Comparison of ENCODE assay signal across 13 cellular contexts in the genomic region with DNA sequence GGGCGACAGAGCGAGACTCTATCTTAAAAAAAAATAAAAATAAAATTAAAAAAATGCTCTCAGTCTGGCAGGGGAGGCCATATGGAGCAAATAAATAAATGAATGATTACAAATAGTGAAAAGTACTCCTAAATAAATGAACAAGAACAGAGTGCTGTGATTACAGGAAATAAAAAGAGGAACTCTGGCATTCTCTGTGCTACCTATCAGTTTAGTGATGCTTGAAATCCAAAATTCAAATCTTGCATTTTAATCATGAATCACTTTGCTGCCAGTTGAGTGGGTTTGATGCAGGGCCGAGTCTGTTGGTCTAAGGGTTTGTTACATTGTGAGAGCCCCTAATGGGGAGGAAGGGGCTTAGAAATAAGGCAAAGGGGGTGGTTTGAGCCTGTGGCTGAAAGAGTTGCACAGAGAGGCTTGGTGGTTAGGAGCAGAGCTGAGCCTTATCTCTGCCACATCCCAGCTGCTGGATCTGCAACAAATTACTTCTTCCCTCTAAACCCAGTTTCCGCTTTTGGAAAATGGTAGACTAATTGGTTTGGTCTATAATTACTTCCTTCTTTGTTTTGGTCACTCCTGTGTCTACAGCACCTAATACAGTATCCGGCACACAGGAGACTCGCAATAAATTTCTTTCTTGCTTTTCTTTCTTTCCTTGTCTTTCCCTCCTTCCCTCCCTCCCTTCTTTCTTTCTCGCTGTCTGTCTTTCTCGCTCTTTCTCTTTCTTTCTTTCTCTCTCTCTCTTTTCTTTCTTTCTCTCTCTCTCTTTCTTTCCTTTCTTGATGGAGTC. TPM values are rescaled to one million over a fixed set of nuclear protein-coding genes. Genes with fewer than 3 reads are reported as not detected.
DNase-seq lines count a peak whose midpoint lies in the region; TF ChIP-seq lines count a peak whose summit lies in the region.
"Had no signal": no experiment of that assay in that cellular context is flagged by ENCODE, and none has a peak within 500 bp of the region (broad histone marks: within the 10 kb centered on the region; RNA-seq: fewer than 3 reads in every experiment).

No MANE protein-coding gene starts in this region.

- TF ChIP-seq RAD21 in SK-N-SH (IDR thresholded peaks at IDR 0.05; ENCODE audit: low read length), result 0 out of 2 replicates have a peak, but pooled peaks have one; percentile 10

- TF ChIP-seq CTCF in LNCaP clone FGC (IDR thresholded peaks at IDR 0.05; ENCODE audit: control insufficient read depth, extremely low read depth, insufficient read depth) (no peak), SK-N-SH (IDR thresholded peaks at IDR 0.05) (no peak), prostate gland (IDR thresholded peaks at IDR 0.05) (no peak)

- peak overlapping the region in 1 of 2 experiments; percentile 85; a peak in 2 of 4 replicates for H3K27ac ChIP-seq in SK-N-SH (ENCODE audit: low read depth in 2 of 2, low read length in 1 of 2)
- peak overlapping the region in 1 of 2 donors; percentile 23 for H3K27ac ChIP-seq in prostate gland
- H3K27ac ChIP-seq: heart left ventricle had no signal

- CTCF ChIA-PET in SK-N-SH (lab: Yijun Ruan, JAX), result no interaction called here

- 82% methylated on average over 8 of the region's 8 CpGs for WGBS in SK-N-SH (ENCODE audit: low lambda C conversion rate)
- 73% methylated on average over 8 of the region's 8 CpGs for WGBS in prostate gland

- no peak overlapping the region for H2AFZ ChIP-seq in SK-N-SH (ENCODE audit: low read depth)

- intact Hi-C loops in prostate gland (cut with DNase I), result no loop called here

- no peak overlapping the region for H3K4me3 ChIP-seq in LNCaP clone FGC (ENCODE audit: low read depth, low read length)
- no peak overlapping the region for H3K4me3 ChIP-seq in SK-N-SH (ENCODE audit: low read depth in 2 of 2, low read length in 1 of 2)
- H3K4me3 ChIP-seq in prostate gland, result no peak overlapping the region
- H3K4me3 ChIP-seq: heart left ventricle, MG63 had no signal

- no peak for TF ChIP-seq POLR2A in prostate gland (IDR thresholded peaks at IDR 0.05)

- H3K27me3 ChIP-seq in SK-N-SH (ENCODE audit: insufficient read depth) (no peaks in the 10 kb centered on the region), prostate gland (replicated peaks; ENCODE audit: insufficient read depth) (no peaks in the 10 kb centered on the region)
- H3K27me3 ChIP-seq: heart left ventricle, MG63 had no signal

- DNase-seq in CD1c-positive myeloid dendritic cell (ENCODE audit: extremely low spot score), result peak; percentile 63
- peak; percentile 41 for DNase-seq in LNCaP clone FGC (ENCODE audit: low read depth)
- peak; percentile 82 for DNase-seq in SK-N-SH
- peak; percentile 56 for DNase-seq in germinal center (ENCODE audit: low spot score)
- no peak for DNase-seq in NCI-H2081 treated with DMSO at 0.1 percent for 48 hours (lab: John Stamatoyannopoulos, UW)
- no peak for DNase-seq in NCI-H526 (lab: John Stamatoyannopoulos, UW)
- DNase-seq in NCI-H510A (lab: John Stamatoyannopoulos, UW), result no peak
- DNase-seq in prostate gland (ENCODE audit: low spot score), result no peak
- DNase-seq: activated CD4-positive, alpha-beta T cell treated with anti-CD3 and anti-CD28 coated beads for 48 hours; activated T-cell treated with anti-CD3 and anti-CD28 coated beads, Interleukin-2, amount 50 U/mL, for 1 hour; heart left ventricle; MG63; substantia nigra had no signal

- H4K20me1 ChIP-seq in SK-N-SH (ENCODE audit: insufficient read depth), result no peaks in the 10 kb centered on the region

- H3K79me2 ChIP-seq in SK-N-SH (ENCODE audit: insufficient read depth), result no peaks in the 10 kb centered on the region

- H3K9ac ChIP-seq in SK-N-SH, result no peak overlapping the region

- no peaks in the 10 kb centered on the region for H3K36me3 ChIP-seq in SK-N-SH (replicated peaks in 1 of 2; ENCODE audit: control insufficient read depth in 1 of 2, insufficient read depth in 2 of 2, low read length in 1 of 2)
- no peaks in the 10 kb centered on the region for H3K36me3 ChIP-seq in prostate gland
- H3K36me3 ChIP-seq: heart left ventricle, MG63 had no signal

- no peaks in the 10 kb centered on the region for H3K9me3 ChIP-seq in SK-N-SH
- H3K9me3 ChIP-seq in prostate gland, result no peaks in the 10 kb centered on the region
- H3K9me3 ChIP-seq: heart left ventricle, MG63 had no signal

- no peaks in the 10 kb centered on the region for H3K9me2 ChIP-seq in SK-N-SH

- H3F3A ChIP-seq in SK-N-SH (replicated peaks; ENCODE audit: insufficient read depth), result peaks cover 6% of the 10 kb centered on the region

- POLR2A ChIA-PET in SK-N-SH (lab: Yijun Ruan, JAX), result no interaction called here

- H3K4me2 ChIP-seq in SK-N-SH, result no peak overlapping the region

- H3K4me1 ChIP-seq in SK-N-SH (ENCODE audit: control insufficient read depth in 1 of 2, insufficient read depth in 2 of 2, low read depth in 1 of 2, low read length in 1 of 2), result peaks cover 2 to 10% of the 10 kb centered on the region in 2 experiments; a peak in 2 of 4 replicates
- H3K4me1 ChIP-seq in prostate gland (replicated peaks), result peaks cover 8% of the 10 kb centered on the region

- peak in 1 of 2 experiments; percentile 75; a peak in 2 of 4 replicates for TF ChIP-seq EP300 in SK-N-SH (IDR thresholded peaks at IDR 0.05; ENCODE audit: borderline replicate concordance in 1 of 2, low read depth in 1 of 2, low read length in 1 of 2)

TF ChIP-seq in SK-N-SH, 30 proteins besides CTCF, POLR2A, EP300 and RAD21:
- TF ChIP-seq SMC3 (IDR thresholded peaks at IDR 0.05; ENCODE audit: low read depth, low read length) (0 out of 2 replicates have a peak, but pooled peaks have one; percentile 4), GATA2 (CRISPR knock-in tag; IDR thresholded peaks at IDR 0.05) (peak; percentile 85), TAF1 (IDR thresholded peaks at IDR 0.05; ENCODE audit: borderline replicate concordance, low read depth, low read length) (no peak), FOXJ3 (CRISPR knock-in tag; IDR thresholded peaks at IDR 0.05) (no peak), TCF12 (IDR thresholded peaks at IDR 0.05) (peak; percentile 16; the same call in 1 of the 2 replicates)

RNA-seq across cellular contexts. Expression of a gene that starts 6.3 kb away (rescaled TPM):
- polyA plus RNA-seq in SK-N-SH (2012; rRNA removed), result 17.7 and 23.7 TPM in 2 replicates
- polyA plus RNA-seq in SK-N-SH (2012; cell fraction: cytosol; rRNA removed), result 13.4 and 19.1 TPM in 2 replicates
- polyA plus RNA-seq in SK-N-SH (2012; cell fraction: nucleus; rRNA removed), result 49.9 and 61.1 TPM in 2 replicates
- total RNA-seq in prostate gland, result 10 to 100 TPM; 33.4 to 87.7 TPM

RNA-seq across cellular contexts. Expression of a gene that starts 54.7 kb away (rescaled TPM):
- polyA plus RNA-seq in SK-N-SH (2012; rRNA removed), result 14.8 and 19.5 TPM in 2 replicates
- 28.4 and 33.7 TPM in 2 replicates for polyA plus RNA-seq in SK-N-SH (2012; cell fraction: cytosol; rRNA removed)
- polyA plus RNA-seq in SK-N-SH (2012; cell fraction: nucleus; rRNA removed), result 4.0 and 8.9 TPM in 2 replicates
- 10 to 100 TPM; 30.7 to 33.4 TPM for total RNA-seq in prostate gland

Comparison
In these comparisons a context has a peak if more than half of its experiments do, and no peak if none do; other contexts are left out.
1. DNase-seq: peak in CD1c-positive myeloid dendritic cell (single experiment), LNCaP clone FGC (single experiment), SK-N-SH (single experiment) and germinal center (single experiment); none in NCI-H2081 treated with DMSO at 0.1 percent for 48 hours (single experiment), NCI-H526 (0 of 2), NCI-H510A (single experiment) and prostate gland (single experiment).